ENCODE assay signal across 10 cellular contexts in the genomic region with DNA sequence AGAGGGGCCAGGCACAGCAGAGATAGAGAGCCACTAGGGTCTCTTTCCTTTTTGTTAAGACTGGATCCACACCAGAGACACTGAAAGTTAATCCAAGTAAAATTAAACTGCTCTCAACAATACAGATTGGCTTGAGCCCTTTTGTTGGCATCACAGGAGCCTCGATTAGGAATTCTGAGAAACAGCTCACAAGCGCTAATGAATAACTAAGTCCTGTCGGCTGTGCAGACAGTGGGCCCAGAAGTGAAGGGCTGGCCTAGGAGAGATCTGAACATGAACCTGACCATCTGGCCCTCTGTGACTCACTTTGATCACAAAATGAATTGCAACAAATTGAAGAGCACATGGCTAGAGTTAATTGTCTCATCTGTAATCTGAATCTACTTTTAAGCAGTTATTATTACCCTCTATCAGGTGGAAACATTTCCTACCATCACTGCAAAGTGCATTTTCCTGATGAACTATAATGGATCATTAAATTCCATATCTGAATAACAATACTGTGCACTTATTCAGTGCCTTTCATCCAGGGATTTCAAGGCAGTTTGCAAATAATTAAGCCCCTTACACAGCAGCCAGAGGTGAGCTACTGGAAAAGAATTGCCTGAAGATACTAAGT. TPM values are rescaled to one million over a fixed set of nuclear protein-coding genes. Genes with fewer than 3 reads are reported as not detected.
DNase-seq lines count a peak whose midpoint lies in the region; ATAC-seq lines count a peak whose summit lies in the region.
"Had no signal": no experiment of that assay in that cellular context is flagged by ENCODE, and none has a peak within 500 bp of the region (broad histone marks: within the 10 kb centered on the region; RNA-seq: fewer than 3 reads in every experiment).

No MANE protein-coding gene starts in this region.

- H3K27ac ChIP-seq in SJCRH30 = no peak overlapping the region
- H3K27ac ChIP-seq: suprapubic skin had no signal

- peaks cover 67% of the 10 kb centered on the region for H3K4me1 Mint-ChIP-seq in activated T-cell treated with anti-CD3 and anti-CD28 coated beads, Interleukin-2, amount 50 U/mL, for 72 hours (ENCODE audit: low read depth)
- peaks cover 71% of the 10 kb centered on the region for H3K4me1 Mint-ChIP-seq in stimulated activated naive CD8-positive, alpha-beta T cell treated with anti-CD3 and anti-CD28 coated beads, Interleukin-15, amount 100 ng/mL, for 72 hours

- peak overlapping the region; percentile 52 for H3K27ac Mint-ChIP-seq in activated T-cell treated with anti-CD3 and anti-CD28 coated beads, Interleukin-2, amount 50 U/mL, for 72 hours
- H3K27ac Mint-ChIP-seq in stimulated activated naive CD8-positive, alpha-beta T cell treated with anti-CD3 and anti-CD28 coated beads, Interleukin-15, amount 100 ng/mL, for 72 hours = peak overlapping the region; percentile 95 to 98

- H3K4me3 Mint-ChIP-seq in activated T-cell treated with anti-CD3 and anti-CD28 coated beads, Interleukin-2, amount 50 U/mL, for 72 hours = peak overlapping the region; percentile 97
- H3K4me3 Mint-ChIP-seq in stimulated activated naive CD8-positive, alpha-beta T cell treated with anti-CD3 and anti-CD28 coated beads, Interleukin-15, amount 100 ng/mL, for 72 hours = peak overlapping the region; percentile 89 to 100

- H3K27me3 Mint-ChIP-seq in activated T-cell treated with anti-CD3 and anti-CD28 coated beads, Interleukin-2, amount 50 U/mL, for 72 hours (ENCODE audit: low read depth) = no peaks in the 10 kb centered on the region
- H3K27me3 Mint-ChIP-seq in stimulated activated naive CD8-positive, alpha-beta T cell treated with anti-CD3 and anti-CD28 coated beads, Interleukin-15, amount 100 ng/mL, for 72 hours = no peaks in the 10 kb centered on the region

- no peak overlapping the region for H3K4me3 ChIP-seq in SJCRH30

- no peaks in the 10 kb centered on the region for H3K36me3 ChIP-seq in SJCRH30
- H3K36me3 ChIP-seq: suprapubic skin had no signal

- no peaks in the 10 kb centered on the region for H3K27me3 ChIP-seq in SJCRH30
- H3K27me3 ChIP-seq: suprapubic skin had no signal

- no peaks in the 10 kb centered on the region for H3K9me3 ChIP-seq in SJCRH30 (replicated peaks)
- H3K9me3 ChIP-seq: suprapubic skin had no signal

- peaks cover 18 to 35% of the 10 kb centered on the region in 2 donors for H3K36me3 Mint-ChIP-seq in activated T-cell treated with anti-CD3 and anti-CD28 coated beads, Interleukin-2, amount 50 U/mL, for 72 hours (ENCODE audit: insufficient read depth in 2 of 2)

- ATAC-seq in activated T-cell treated with anti-CD3 and anti-CD28 coated beads, Interleukin-2, amount 50 U/mL, for 72 hours (replicated peaks in 1 of 2) = no peak
- no peak for ATAC-seq in stimulated activated naive CD8-positive, alpha-beta T cell treated with anti-CD3 and anti-CD28 coated beads, Interleukin-15, amount 100 ng/mL, for 72 hours
- ATAC-seq in HG03175 (IDR thresholded peaks at IDR 0.05; ENCODE audit: unreplicated experiment) = no peak

- no peaks in the 10 kb centered on the region for H3K4me1 ChIP-seq in SJCRH30

- no peak for DNase-seq in activated T-cell treated with anti-CD3 and anti-CD28 coated beads, Interleukin-2, amount 50 U/mL, for 72 hours
- no peak for DNase-seq in activated T-cell treated with anti-CD3 and anti-CD28 coated beads, Interleukin-2, amount 50 U/mL, for 1 hour
- DNase-seq in SK-N-DZ (ENCODE audit: low spot score) = peak; percentile 22
- peak; percentile 70 for DNase-seq in glomerular visceral epithelial cell (ENCODE audit: extremely low spot score)
- DNase-seq in stimulated activated naive CD8-positive, alpha-beta T cell treated with anti-CD3 and anti-CD28 coated beads, Interleukin-15, amount 100 ng/mL, for 72 hours = no peak
- no peak for DNase-seq in SJCRH30
- DNase-seq in effector CD8-positive, alpha-beta T cell (lab: John Stamatoyannopoulos, UW) = no peak
- DNase-seq: kidney had no signal

- no peaks in the 10 kb centered on the region for H3K9me3 Mint-ChIP-seq in activated T-cell treated with anti-CD3 and anti-CD28 coated beads, Interleukin-2, amount 50 U/mL, for 72 hours
- no peaks in the 10 kb centered on the region for H3K9me3 Mint-ChIP-seq in stimulated activated naive CD8-positive, alpha-beta T cell treated with anti-CD3 and anti-CD28 coated beads, Interleukin-15, amount 100 ng/mL, for 72 hours

RNA-seq across cellular contexts. Expression of a gene that starts 3.2 kb away (rescaled TPM):
- total RNA-seq in activated T-cell treated with anti-CD3 and anti-CD28 coated beads, Interleukin-2, amount 50 U/mL, for 72 hours = 100 to 1,000 TPM; 101 to 111 TPM
- 1.7 and 3.7 TPM in 2 replicates for polyA plus RNA-seq in SK-N-DZ (2014; cell fraction: cytosol; rRNA removed)
- polyA plus RNA-seq in SK-N-DZ (2014; cell fraction: nucleus; rRNA removed) = 0.84 and 1.5 TPM in 2 replicates
- 3.8 and 4.1 TPM in 2 replicates for total RNA-seq in SJCRH30 (2014; rRNA removed; shearing (Covaris generic))

Comparison
In these comparisons a context has a peak if more than half of its experiments do, and no peak if none do; other contexts are left out.
1. DNase-seq: peak in SK-N-DZ (single experiment) and glomerular visceral epithelial cell (single experiment); none in activated T-cell treated with anti-CD3 and anti-CD28 coated beads, Interleukin-2, amount 50 U/mL, for 72 hours (0 of 2), activated T-cell treated with anti-CD3 and anti-CD28 coated beads, Interleukin-2, amount 50 U/mL, for 1 hour (single experiment), stimulated activated naive CD8-positive, alpha-beta T cell treated with anti-CD3 and anti-CD28 coated beads, Interleukin-15, amount 100 ng/mL, for 72 hours (0 of 2), SJCRH30 (0 of 2) and effector CD8-positive, alpha-beta T cell (single experiment).
2. RNA of a gene that starts 3.2 kb away (total RNA-seq): 101 to 111 TPM in activated T-cell treated with anti-CD3 and anti-CD28 coated beads, Interleukin-2, amount 50 U/mL, for 72 hours; 3.8 to 4.1 TPM in SJCRH30; every median in the first group is over 10 times any median in the second.